Comparison of ENCODE assay signal across 16 cellular contexts in genomic region chr12:94309348-94309747, GRCh38.
DNase-seq lines count a peak whose midpoint lies in the region; ATAC-seq and TF ChIP-seq lines count a peak whose summit lies in the region.
"Had no signal": no experiment of that assay in that cellular context is flagged by ENCODE, and none has a peak within 500 bp of the region (broad histone marks: within the 10 kb centered on the region; RNA-seq: fewer than 3 reads in every experiment).

No MANE protein-coding gene starts in this region.

- H3K27ac Mint-ChIP-seq in type B pancreatic cell = no peak overlapping the region
- H3K27ac Mint-ChIP-seq: brain, GM23338 had no signal

- intact Hi-C loops in aorta (cut with DNase I) = no loop called here

- no peaks in the 10 kb centered on the region for H3K27me3 ChIP-seq in aorta (ENCODE audit: control insufficient read depth in 1 of 2, insufficient read depth in 2 of 2, low read length in 1 of 2)
- H3K27me3 ChIP-seq: tibial artery had no signal

- DNase-seq in CD1c-positive myeloid dendritic cell (ENCODE audit: extremely low spot score) = peak; percentile 6
- DNase-seq in type B pancreatic cell (ENCODE audit: extremely low spot score, unreplicated experiment) = no peak
- no peak for DNase-seq in NCI-H2227 treated with DMSO at 0.1 percent for 48 hours (lab: John Stamatoyannopoulos, UW)
- no peak for DNase-seq in aorta
- DNase-seq in AG08395 (ENCODE audit: low spot score) = no peak
- DNase-seq: ACHN; activated T-cell treated with anti-CD3 and anti-CD28 coated beads, Interleukin-2, amount 50 U/mL, for 1 hour; DMS79 treated with DMSO at 0.1 percent for 48 hours; NCI-H345; tibial artery had no signal

- WGBS in aorta, 2 donors = 93 to 95% methylated on average over 5 of the region's 5 CpGs

- H3K36me3 Mint-ChIP-seq in type B pancreatic cell = peaks cover 18% of the 10 kb centered on the region

- H3K36me3 ChIP-seq in aorta (ENCODE audit: control insufficient read depth in 1 of 2, insufficient read depth in 2 of 2, low read length in 1 of 2) = no peaks in the 10 kb centered on the region

- peak; percentile 67 for ATAC-seq in GM19025 (IDR thresholded peaks at IDR 0.05; ENCODE audit: low read depth, unreplicated experiment)
- peak; percentile 78 for ATAC-seq in GM21825 (IDR thresholded peaks at IDR 0.05; ENCODE audit: unreplicated experiment)
- ATAC-seq in HG03196 (IDR thresholded peaks at IDR 0.05; ENCODE audit: unreplicated experiment) = peak; percentile 77
- ATAC-seq in aorta (ENCODE audit: low FRiP score) = no peak
- ATAC-seq: GM23338 had no signal

- H3K27me3 Mint-ChIP-seq in type B pancreatic cell = no peaks in the 10 kb centered on the region

- no peaks in the 10 kb centered on the region for H3K9me3 ChIP-seq in aorta (ENCODE audit: control insufficient read depth, low read length)
- H3K9me3 ChIP-seq: tibial artery had no signal

- H3K4me1 Mint-ChIP-seq in type B pancreatic cell (ENCODE audit: unreplicated experiment) = no peaks in the 10 kb centered on the region

- peaks cover 0 to 3% of the 10 kb centered on the region in 2 donors for H3K4me1 ChIP-seq in aorta (ENCODE audit: control insufficient read depth in 1 of 2, insufficient read depth in 2 of 2, low read length in 2 of 2)

- H3K27ac ChIP-seq in aorta (ENCODE audit: low read depth in 1 of 2, low read length in 2 of 2) = no peak overlapping the region
- H3K27ac ChIP-seq: KMS-11, tibial artery had no signal

- H3K9me3 Mint-ChIP-seq in type B pancreatic cell = no peaks in the 10 kb centered on the region
- H3K9me3 Mint-ChIP-seq: GM23338 had no signal

- TF ChIP-seq CTCF in type B pancreatic cell (conservative IDR thresholded peaks at IDR 0.05) = no peak

- no peak overlapping the region for H3K4me3 ChIP-seq in aorta (ENCODE audit: low read length in 2 of 2)
- H3K4me3 ChIP-seq: GM23338, tibial artery had no signal

- no peak overlapping the region for H3K4me3 Mint-ChIP-seq in type B pancreatic cell
- H3K4me3 Mint-ChIP-seq: brain, GM23338 had no signal
